In genomic region chr12:46790066-46790465, GRCh38 we compare ENCODE assay signal across 1 cellular context.
TF ChIP-seq lines count a peak whose summit lies in the region.

No MANE protein-coding gene starts in this region.

TF ChIP-seq in IMR-90, 13 proteins besides CTCF, POLR2A, EP300 and RAD21:
- TF ChIP-seq RCOR1 (IDR thresholded peaks at IDR 0.05; ENCODE audit: insufficient replicate concordance, low read length) (no peak), MAZ (IDR thresholded peaks at IDR 0.05; ENCODE audit: borderline replicate concordance, low read depth, low read length) (no peak), NFE2L2 (IDR thresholded peaks at IDR 0.05; ENCODE audit: low read depth, low read length) (no peak), USF2 (IDR thresholded peaks at IDR 0.05; ENCODE audit: low read depth, low read length) (no peak), CEBPB (IDR thresholded peaks at IDR 0.05; ENCODE audit: low read depth, low read length) (no peak), MXI1 (IDR thresholded peaks at IDR 0.05; ENCODE audit: borderline replicate concordance, low read depth, low read length) (no peak), BHLHE40 (IDR thresholded peaks at IDR 0.05; ENCODE audit: low read depth, low read length) (no peak), CHD1 (IDR thresholded peaks at IDR 0.05; ENCODE audit: low read depth, low read length) (no peak), RFX5 (IDR thresholded peaks at IDR 0.05; ENCODE audit: low read depth, low read length) (no peak), SMC3 (IDR thresholded peaks at IDR 0.05; ENCODE audit: low read depth, low read length) (no peak)
